ENCODE assay signal across 2 cellular contexts in the genomic region with DNA sequence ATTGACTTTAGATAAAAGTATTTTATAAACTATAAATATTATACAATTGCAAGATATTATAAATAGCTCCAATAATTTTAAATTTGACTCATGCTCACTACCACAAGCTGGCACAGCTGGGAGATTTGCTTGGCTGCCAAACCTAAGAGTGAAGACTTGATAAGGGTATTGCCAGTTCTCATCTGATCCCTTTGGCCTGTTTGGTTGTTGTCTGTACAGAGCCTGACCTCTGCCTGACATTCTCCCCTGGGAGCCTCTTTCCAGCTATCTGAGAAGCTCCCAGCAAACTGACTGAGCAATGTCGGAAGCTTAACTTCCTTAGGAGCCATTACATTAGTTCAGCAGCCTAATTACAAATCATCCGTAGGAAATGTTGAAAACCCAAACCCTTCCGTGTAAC.
TF ChIP-seq lines count a peak whose summit lies in the region.

No MANE protein-coding gene starts in this region.

TF ChIP-seq in H1, 55 proteins besides CTCF, POLR2A, EP300 and RAD21:
- TF ChIP-seq POLR2AphosphoS5 (IDR thresholded peaks at IDR 0.05; ENCODE audit: low read depth, low read length) (no peak), SP2 (IDR thresholded peaks at IDR 0.05; ENCODE audit: low read length) (no peak), HDAC6 (IDR thresholded peaks at IDR 0.05; ENCODE audit: low read depth, low read length) (no peak), NRF1 (IDR thresholded peaks at IDR 0.05; ENCODE audit: low read depth, low read length) (no peak), BRCA1 (IDR thresholded peaks at IDR 0.05; ENCODE audit: low read depth, low read length) (no peak), ZNF274 (IDR thresholded peaks at IDR 0.05; ENCODE audit: borderline replicate concordance, extremely low read depth, low read length) (no peak)

TF ChIP-seq in SK-N-SH, 30 proteins besides CTCF, POLR2A, EP300 and RAD21:
- TF ChIP-seq FOSL2 (IDR thresholded peaks at IDR 0.05; ENCODE audit: borderline replicate concordance, low read depth) = no peak
TF ChIP-seq in SK-N-SH: peak in this region for 0.
